ENCODE assay signal across 10 cellular contexts in genomic region chr5:179264641-179265528, GRCh38.
DNase-seq lines count a peak whose midpoint lies in the region; ATAC-seq and TF ChIP-seq lines count a peak whose summit lies in the region.
"Had no signal": no experiment of that assay in that cellular context is flagged by ENCODE, and none has a peak within 500 bp of the region (broad histone marks: within the 10 kb centered on the region; RNA-seq: fewer than 3 reads in every experiment).

No MANE protein-coding gene starts in this region.

- peaks cover 24% of the 10 kb centered on the region for H3K4me1 ChIP-seq in mesodermal cell (ENCODE audit: control insufficient read depth, insufficient read depth, low read length, poor library complexity, severe bottlenecking)
- H3K4me1 ChIP-seq in thoracic aorta (ENCODE audit: control insufficient read depth in 1 of 2, low read depth in 2 of 2), result peaks cover 24 to 41% of the 10 kb centered on the region in 2 donors

- H3K36me3 ChIP-seq in mesodermal cell (ENCODE audit: control insufficient read depth, insufficient read depth, low read length), result no peaks in the 10 kb centered on the region
- H3K36me3 ChIP-seq in thoracic aorta, result no peaks in the 10 kb centered on the region

- H3K27me3 ChIP-seq in thoracic aorta (replicated peaks; ENCODE audit: insufficient read depth), result no peaks in the 10 kb centered on the region

- DNase-seq in NCI-H2171 treated with DMSO at 0.1 percent for 48 hours (lab: John Stamatoyannopoulos, UW) (peak; percentile 8), NCI-H2171 (lab: John Stamatoyannopoulos, UW) (no peak), coronary artery (ENCODE audit: low spot score) (peak; percentile 70), thoracic aorta (ENCODE audit: low spot score) (no peak)
- no peak for DNase-seq in stimulated activated CD4-positive, alpha-beta T cell treated with anti-CD3 and anti-CD28 coated beads, Interleukin-12 subunit alpha, Interleukin-12 subunit beta, amount 100 ng/mL, for 4 hours
- DNase-seq: 8988T, NCI-H510A had no signal

- TF ChIP-seq CTCF in coronary artery (IDR thresholded peaks at IDR 0.05), result no peak
- no peak for TF ChIP-seq CTCF in thoracic aorta (IDR thresholded peaks at IDR 0.05)

- H3K27ac ChIP-seq in coronary artery (peak overlapping the region; percentile 35 to 90), mesodermal cell (ENCODE audit: low read depth, low read length, severe bottlenecking) (peak overlapping the region; percentile 73), thoracic aorta (peak overlapping the region; percentile 16 to 75)

- WGBS in mesodermal cell (ENCODE audit: insufficient coverage in 2 of 2), 2 experiments, result 79 to 86% methylated on average over 26 of the region's 30 CpGs

- ATAC-seq in thoracic aorta (ENCODE audit: insufficient number of reproducible peaks, low FRiP score, low read depth) (no peak), HG03565 (IDR thresholded peaks at IDR 0.05; ENCODE audit: unreplicated experiment) (no peak), GM19463 (IDR thresholded peaks at IDR 0.05; ENCODE audit: unreplicated experiment) (no peak)

- no peaks in the 10 kb centered on the region for H3K9me3 ChIP-seq in mesodermal cell (ENCODE audit: control insufficient read depth, low read length)
- no peaks in the 10 kb centered on the region for H3K9me3 ChIP-seq in thoracic aorta

- H3K4me3 ChIP-seq in coronary artery (peak overlapping the region; percentile 57), mesodermal cell (ENCODE audit: extremely low read depth, insufficient read depth, low read length, poor library complexity, severe bottlenecking) (no peak overlapping the region), thoracic aorta (peak overlapping the region; percentile 39)

Comparison
In these comparisons a context has a peak if more than half of its experiments do, and no peak if none do; other contexts are left out.
1. DNase-seq: peak in NCI-H2171 treated with DMSO at 0.1 percent for 48 hours (single experiment) and coronary artery (single experiment); none in NCI-H2171 (single experiment), thoracic aorta (single experiment) and stimulated activated CD4-positive, alpha-beta T cell treated with anti-CD3 and anti-CD28 coated beads, Interleukin-12 subunit alpha, Interleukin-12 subunit beta, amount 100 ng/mL, for 4 hours (single experiment).
2. Peak in every context shown above with its lines, with median percentiles within 50 percentile points of each other: H3K27ac ChIP-seq.